In the genomic region with DNA sequence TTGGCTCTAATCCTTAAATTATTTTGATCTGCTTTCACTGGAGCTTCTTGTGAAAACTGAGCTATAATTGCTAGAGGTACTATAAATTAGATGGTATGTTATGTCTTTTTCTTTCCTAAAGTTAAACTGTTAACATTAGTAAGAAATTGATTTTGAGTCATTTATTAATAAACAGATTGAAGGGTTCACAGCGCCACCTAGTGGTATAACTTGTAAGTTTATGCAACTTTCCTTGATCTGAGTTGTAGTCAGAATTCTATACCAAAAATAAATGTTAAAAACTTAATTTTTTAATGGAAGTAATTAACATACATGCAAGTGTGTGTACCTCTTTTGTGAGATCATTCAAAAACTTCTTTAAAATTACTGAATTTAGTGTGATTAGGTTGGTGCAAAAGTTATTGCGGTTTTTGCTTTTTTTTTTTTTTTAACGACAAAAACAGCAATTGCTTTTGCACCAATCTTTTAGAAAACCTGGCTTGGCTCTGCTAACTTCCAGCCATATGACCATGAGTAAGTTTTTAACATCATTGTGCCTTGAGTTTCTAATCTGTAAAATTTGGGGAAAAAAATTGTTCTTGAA, we compare ENCODE assay signal across 8 cellular contexts.
DNase-seq lines count a peak whose midpoint lies in the region; TF ChIP-seq lines count a peak whose summit lies in the region.

No MANE protein-coding gene starts in this region.

- no peak overlapping the region for H2BK15ac ChIP-seq in H9 (ENCODE audit: low read depth, low read length)

- no peak overlapping the region for H3K9ac ChIP-seq in H9 (ENCODE audit: extremely low read depth, insufficient read length, low read length)

- no peak overlapping the region for H3K56ac ChIP-seq in H9 (ENCODE audit: insufficient read length, low read depth, low read length)

- no peak overlapping the region for H2BK12ac ChIP-seq in H9 (ENCODE audit: insufficient read length, low read depth, low read length)

- H3K36me3 ChIP-seq in PC-9 (ENCODE audit: low read depth): no peaks in the 10 kb centered on the region

- peak; percentile 36 for DNase-seq in NCI-H146 (lab: John Stamatoyannopoulos, UW)
- no peak for DNase-seq in NCI-H146 treated with DMSO at 0.1 percent for 48 hours (lab: John Stamatoyannopoulos, UW; ENCODE audit: unreplicated experiment)
- DNase-seq in H9: no peak
- no peak for DNase-seq in PC-9
- DNase-seq in epithelial cell of proximal tubule (ENCODE audit: low read depth): no peak
- peak; percentile 57 for DNase-seq in pons (ENCODE audit: low spot score)
- DNase-seq in D341Med (ENCODE audit: low spot score): no peak
- DNase-seq in HCEC 1CT: no peak

- TF ChIP-seq CTCF in H9 (conservative IDR thresholded peaks at IDR 0.05) (peak; percentile 90), PC-9 (conservative IDR thresholded peaks at IDR 0.05) (peak; percentile 80), epithelial cell of proximal tubule (conservative IDR thresholded peaks at IDR 0.05; ENCODE audit: low read depth, low read length) (peak; percentile 65)

- H2AK5ac ChIP-seq in H9 (ENCODE audit: insufficient read length, low read length): no peak overlapping the region

- H3F3A ChIP-seq in PC-9 (ENCODE audit: insufficient read depth, low read depth): no peaks in the 10 kb centered on the region

- H3K4me1 ChIP-seq in H9 (ENCODE audit: insufficient read depth, low read length) (no peaks in the 10 kb centered on the region), PC-9 (replicated peaks; ENCODE audit: insufficient read depth) (no peaks in the 10 kb centered on the region)

- H3K4me3 ChIP-seq in PC-9: no peak overlapping the region
- H3K4me3 ChIP-seq in epithelial cell of proximal tubule (ENCODE audit: low read depth, low read length): no peak overlapping the region

- no peak overlapping the region for H3K18ac ChIP-seq in H9 (ENCODE audit: insufficient read length, low read depth, low read length)

- no peaks in the 10 kb centered on the region for H3K23me2 ChIP-seq in H9 (ENCODE audit: insufficient read length, low read depth, low read length, poor library complexity, severe bottlenecking)

- H4K91ac ChIP-seq in H9 (ENCODE audit: insufficient read length, low read depth, low read length): no peak overlapping the region

- no peak overlapping the region for H3K23ac ChIP-seq in H9 (ENCODE audit: insufficient read length, low read depth, low read length)

- no peak overlapping the region for H4K8ac ChIP-seq in H9 (replicated peaks; ENCODE audit: insufficient read length, low read depth, low read length)

- H2BK120ac ChIP-seq in H9 (ENCODE audit: low read depth, low read length, poor library complexity, severe bottlenecking): no peak overlapping the region

- no peak overlapping the region for H3K14ac ChIP-seq in H9 (ENCODE audit: insufficient read depth, low read length)

- CTCF ChIA-PET in PC-9 (lab: Charles Lee): no interaction called here

- H3T11ph ChIP-seq in H9 (ENCODE audit: low read length): no peak overlapping the region

- H2AFZ ChIP-seq in H9 (ENCODE audit: low read length): no peak overlapping the region
- no peak overlapping the region for H2AFZ ChIP-seq in PC-9

- H2BK20ac ChIP-seq in H9 (ENCODE audit: low read depth, low read length, poor library complexity, severe bottlenecking): no peak overlapping the region

- no peaks in the 10 kb centered on the region for H3K27me3 Mint-ChIP-seq in H9 (ENCODE audit: low read depth)

- no peaks in the 10 kb centered on the region for H3K9me2 ChIP-seq in PC-9 (ENCODE audit: insufficient read depth)

- H3K27me3 ChIP-seq in H9 (ENCODE audit: insufficient read depth, low read length) (no peaks in the 10 kb centered on the region), PC-9 (ENCODE audit: insufficient read depth, low read depth) (no peaks in the 10 kb centered on the region; the same call in 1 of the 2 replicates)

- H3K36me3 Mint-ChIP-seq in H9 (ENCODE audit: insufficient read depth in 1 of 3, low read depth in 3 of 3): no peaks in the 10 kb centered on the region

- H3K4me3 Mint-ChIP-seq in H9: no peak overlapping the region

- no peaks in the 10 kb centered on the region for H3K9me3 Mint-ChIP-seq in H9

- no peak overlapping the region for H3K27ac ChIP-seq in H9 (ENCODE audit: insufficient read length, low read depth, low read length)
- no peak overlapping the region for H3K27ac ChIP-seq in PC-9

- H3K4me2 ChIP-seq in H9 (ENCODE audit: insufficient read depth, insufficient read length, low read length): no peak overlapping the region
- no peak overlapping the region for H3K4me2 ChIP-seq in PC-9

- no peaks in the 10 kb centered on the region for H3K79me1 ChIP-seq in H9 (ENCODE audit: insufficient read depth, low read depth, low read length, poor library complexity, severe bottlenecking)

- no peak overlapping the region for H3K27ac Mint-ChIP-seq in H9

- WGBS in H9 (ENCODE audit: extremely low coverage, insufficient read length, low lambda C conversion rate): no CpG with 5 or more reads among the region's 3 CpGs

- intact Hi-C loops in PC-9 (cut with micrococcal nuclease; ENCODE audit: unreplicated experiment): no loop called here

- H4K5ac ChIP-seq in H9 (ENCODE audit: insufficient read length, low read depth, low read length): no peak overlapping the region

- no TSS peak for BruUV-seq in PC-9 (replicated peaks; lab: Mats Ljungman, UMichigan)

- H3K79me2 ChIP-seq in H9 (ENCODE audit: insufficient read depth, low read length) (no peaks in the 10 kb centered on the region), PC-9 (ENCODE audit: low read depth) (no peaks in the 10 kb centered on the region)

- H3K4me1 Mint-ChIP-seq in H9: peaks cover 5 to 7% of the 10 kb centered on the region in 2 experiments; a peak in 3 of 4 replicates

- POLR2A ChIA-PET in PC-9 (lab: Charles Lee; ENCODE audit: unreplicated experiment): no interaction called here

- no peak overlapping the region for H2BK5ac ChIP-seq in H9 (ENCODE audit: insufficient read length, low read length)

- H4K20me1 ChIP-seq in H9 (ENCODE audit: control insufficient read depth, insufficient read depth, insufficient read length): no peaks in the 10 kb centered on the region
- H4K20me1 ChIP-seq in PC-9 (ENCODE audit: insufficient read depth): no peaks in the 10 kb centered on the region

- H3K9me3 ChIP-seq in H9 (ENCODE audit: control insufficient read depth, low read depth, low read length) (no peaks in the 10 kb centered on the region), PC-9 (ENCODE audit: insufficient read depth, low read depth) (no peaks in the 10 kb centered on the region)

- H3K4ac ChIP-seq in H9 (ENCODE audit: low read depth, low read length): no peak overlapping the region

Comparison
In these comparisons a context has a peak if more than half of its experiments do, and no peak if none do; other contexts are left out.
1. DNase-seq: peak in NCI-H146 (single experiment) and pons (single experiment); none in NCI-H146 treated with DMSO at 0.1 percent for 48 hours (single experiment), H9 (single experiment), PC-9 (0 of 2), epithelial cell of proximal tubule (single experiment), D341Med (single experiment) and HCEC 1CT (single experiment).
2. Peak in every context shown above with its lines, with median percentiles within 50 percentile points of each other: CTCF ChIP-seq.